Comparison of ENCODE assay signal across 17 cellular contexts in genomic region chr6:48957781-48958180, GRCh38.
DNase-seq lines count a peak whose midpoint lies in the region; TF ChIP-seq lines count a peak whose summit lies in the region.
"Had no signal": no experiment of that assay in that cellular context is flagged by ENCODE, and none has a peak within 500 bp of the region (broad histone marks: within the 10 kb centered on the region; RNA-seq: fewer than 3 reads in every experiment).

No MANE protein-coding gene starts in this region.

- H3K4me1 ChIP-seq in A673 (ENCODE audit: insufficient read depth, low read length, poor library complexity, severe bottlenecking) = peaks cover 14% of the 10 kb centered on the region

- H3K27me3 ChIP-seq in A673 (replicated peaks; ENCODE audit: insufficient read depth, low read depth, low read length, poor library complexity) = no peaks in the 10 kb centered on the region
- no peaks in the 10 kb centered on the region for H3K27me3 ChIP-seq in brain microvascular endothelial cell (replicated peaks)

- DNase-seq in A673 (ENCODE audit: low spot score) (peak; percentile 21), GM03348 (ENCODE audit: low spot score) (peak; percentile 40), brain microvascular endothelial cell (peak; percentile 49), fibroblast of the aortic adventitia (ENCODE audit: low read depth) (peak; percentile 48), SHP77 treated with DMSO at 0.1 percent for 48 hours (lab: John Stamatoyannopoulos, UW) (no peak), NCI-H2107 (lab: John Stamatoyannopoulos, UW) (no peak), cerebellum (ENCODE audit: low spot score) (no peak)
- DNase-seq in stimulated activated CD4-positive, alpha-beta T cell treated with anti-CD3 and anti-CD28 coated beads, Interleukin-4, amount 100 ng/mL, for 4 hours = no peak
- DNase-seq: 8988T, DMS 273 treated with DMSO at 0.1 percent for 48 hours, HCEC 1CT, NCI-H1417 treated with DMSO at 0.1 percent for 48 hours, NCI-H1930, NCI-H2171, NCI-H748 treated with DMSO at 0.1 percent for 48 hours had no signal

- BruUV-seq in A673 (replicated peaks; lab: Mats Ljungman, UMichigan) = no TSS peak

- no peak overlapping the region for H3K4me3 ChIP-seq in A673 (ENCODE audit: low read depth, low read length, poor library complexity, severe bottlenecking)
- no peak overlapping the region for H3K4me3 ChIP-seq in brain microvascular endothelial cell (ENCODE audit: low read depth, low read length)
- H3K4me3 ChIP-seq in fibroblast of the aortic adventitia (ENCODE audit: low read depth, low read length) = no peak overlapping the region

- intact Hi-C loops in A673 (cut with micrococcal nuclease; ENCODE audit: unreplicated experiment) = no loop called here

- H3K36me3 ChIP-seq in A673 (ENCODE audit: insufficient read depth, low read length, poor library complexity, severe bottlenecking) (no peaks in the 10 kb centered on the region), brain microvascular endothelial cell (replicated peaks) (no peaks in the 10 kb centered on the region)

- POLR2A ChIA-PET in A673 (lab: Charles Lee; ENCODE audit: low non-redundant PET) = no interaction called here

- H3K27ac ChIP-seq in A673 (ENCODE audit: low read depth, low read length, poor library complexity, severe bottlenecking) = no peak overlapping the region
- no peak overlapping the region for H3K27ac ChIP-seq in brain microvascular endothelial cell
- H3K27ac ChIP-seq: C4-2B, HL-60 had no signal

- in situ Hi-C loops in brain microvascular endothelial cell (cut with HindIII; ENCODE audit: low pct_ligation_motif_present, low sequenced_read_pairs) = no loop called here

- TF ChIP-seq CTCF in A673 (conservative IDR thresholded peaks at IDR 0.05; ENCODE audit: low read depth, low read length) = no peak
- no peak for TF ChIP-seq CTCF in brain microvascular endothelial cell (IDR thresholded peaks at IDR 0.05; ENCODE audit: low read depth, low read length, missing control alignments)
- no peak for TF ChIP-seq CTCF in fibroblast of the aortic adventitia (IDR thresholded peaks at IDR 0.05; ENCODE audit: insufficient read depth, low read length)

- CTCF ChIA-PET in A673 (lab: Charles Lee) = no interaction called here

- no peaks in the 10 kb centered on the region for H3K9me3 ChIP-seq in A673 (ENCODE audit: low read depth, low read length, poor library complexity, severe bottlenecking)

Comparison
In these comparisons a context has a peak if more than half of its experiments do, and no peak if none do; other contexts are left out.
1. DNase-seq: peak in A673 (single experiment), GM03348 (single experiment), brain microvascular endothelial cell (single experiment) and fibroblast of the aortic adventitia (single experiment); none in SHP77 treated with DMSO at 0.1 percent for 48 hours (single experiment), NCI-H2107 (single experiment), cerebellum (single experiment) and stimulated activated CD4-positive, alpha-beta T cell treated with anti-CD3 and anti-CD28 coated beads, Interleukin-4, amount 100 ng/mL, for 4 hours (0 of 2).